Comparison of ENCODE assay signal across 22 cellular contexts in genomic region chr18:46236156-46236555, GRCh38.
"Had no signal": no experiment of that assay in that cellular context is flagged by ENCODE, and none has a peak within 500 bp of the region (broad histone marks: within the 10 kb centered on the region; RNA-seq: fewer than 3 reads in every experiment).

No MANE protein-coding gene starts in this region.

- ATAC-seq: effector memory CD8-positive, alpha-beta T cell; gastrocnemius medialis; heart right ventricle; left lung; left ventricle myocardium superior; lower lobe of right lung; naive thymus-derived CD4-positive, alpha-beta T cell had no signal

- H3K4me3 Mint-ChIP-seq: dendritic cell treated with granulocyte-macrophage colony-stimulating factor and Interleukin-4, amounts not matched to agents 40 ng/mL and 50 ng/mL, for 4 days; effector memory CD8-positive, alpha-beta T cell; endodermal cell; naive thymus-derived CD4-positive, alpha-beta T cell had no signal

- H3K9me3 Mint-ChIP-seq: dendritic cell treated with granulocyte-macrophage colony-stimulating factor and Interleukin-4, amounts not matched to agents 40 ng/mL and 50 ng/mL, for 4 days; effector memory CD8-positive, alpha-beta T cell; endodermal cell; naive thymus-derived CD4-positive, alpha-beta T cell had no signal

- H3K27me3 Mint-ChIP-seq: dendritic cell treated with granulocyte-macrophage colony-stimulating factor and Interleukin-4, amounts not matched to agents 40 ng/mL and 50 ng/mL, for 4 days; effector memory CD8-positive, alpha-beta T cell; naive thymus-derived CD4-positive, alpha-beta T cell had no signal

- DNase-seq: colonic mucosa; cortex of kidney; effector CD8-positive, alpha-beta T cell; effector memory CD8-positive, alpha-beta T cell; endodermal cell; erythroblast; esophagus squamous epithelium; foreskin fibroblast; foreskin melanocyte; gastrocnemius medialis; glutamatergic neuron; head of caudate nucleus; heart right ventricle; hippocampal formation; left colon; left lung; left ventricle myocardium superior; lower lobe of right lung; mesendoderm; midbrain; naive thymus-derived CD4-positive, alpha-beta T cell had no signal

- H3K27ac Mint-ChIP-seq: dendritic cell treated with granulocyte-macrophage colony-stimulating factor and Interleukin-4, amounts not matched to agents 40 ng/mL and 50 ng/mL, for 4 days; endodermal cell had no signal
